ENCODE assay signal across 8 cellular contexts in the genomic region with DNA sequence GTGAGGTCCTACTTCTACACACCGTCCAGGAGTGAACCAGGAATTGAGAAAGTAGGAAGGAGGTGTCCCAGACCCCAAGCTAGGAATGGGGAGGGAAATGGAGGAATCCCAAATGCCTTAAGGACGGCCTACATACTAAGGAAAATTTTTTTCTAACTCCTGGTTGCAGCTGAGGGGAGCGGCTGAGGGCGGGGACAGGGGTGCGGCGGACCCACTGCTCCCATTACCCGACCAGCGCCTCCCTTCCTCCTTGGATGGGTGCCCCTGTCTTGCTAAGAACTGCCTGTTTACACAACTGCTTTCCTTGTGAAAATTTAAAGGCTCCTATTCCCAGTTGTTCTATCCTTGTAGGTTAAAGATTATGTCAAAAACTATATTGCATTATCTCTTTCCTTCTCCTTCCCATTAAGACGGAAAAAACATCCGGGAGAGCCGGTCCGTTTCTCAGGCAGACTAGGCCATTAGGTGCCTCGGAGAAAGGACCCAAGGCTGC. TPM values are rescaled to one million over a fixed set of nuclear protein-coding genes. Genes with fewer than 3 reads are reported as not detected.
A peak's percentile ranks its signal among the peaks of the same experiment; 100 is the strongest.
DNase-seq lines count a peak whose midpoint lies in the region; ATAC-seq and TF ChIP-seq lines count a peak whose summit lies in the region.

No MANE protein-coding gene starts in this region.

- H3K4me1 Mint-ChIP-seq in activated CD4-positive, alpha-beta T cell treated with anti-CD3 and anti-CD28 coated beads, Interleukin-2, amount 10 ng/mL, durations not matched to agents 7 days and 5 days, result peaks cover 58% of the 10 kb centered on the region

- H3K4me1 ChIP-seq in neuron (ENCODE audit: insufficient read depth, low read length), result peaks cover 21% of the 10 kb centered on the region

- no peak for DNase-seq in activated CD4-positive, alpha-beta T cell treated with anti-CD3 and anti-CD28 coated beads, Interleukin-2, amount 10 ng/mL, durations not matched to agents 7 days and 5 days
- DNase-seq in activated CD4-positive, alpha-beta T cell treated with anti-CD3 and anti-CD28 coated beads, Interleukin-2, amount 50 U/mL, for 4 hours, result no peak
- DNase-seq in Kasumi-1 (lab: John Stamatoyannopoulos, UW), result peak; percentile 87 to 93
- peak; percentile 19 for DNase-seq in activated T-helper 1 cell treated with Interleukin-2 at 50 U/mL for 16 hours (ENCODE audit: low read depth)
- peak; percentile 80 to 93 for DNase-seq in foreskin fibroblast

- H3K9me3 ChIP-seq in neuron (ENCODE audit: low read length), result no peaks in the 10 kb centered on the region

- peak overlapping the region; percentile 86 for H3K4me3 Mint-ChIP-seq in activated CD4-positive, alpha-beta T cell treated with anti-CD3 and anti-CD28 coated beads, Interleukin-2, amount 10 ng/mL, durations not matched to agents 7 days and 5 days

- no peaks in the 10 kb centered on the region for H3K27me3 Mint-ChIP-seq in activated CD4-positive, alpha-beta T cell treated with anti-CD3 and anti-CD28 coated beads, Interleukin-2, amount 10 ng/mL, durations not matched to agents 7 days and 5 days

- ATAC-seq in HG02642 (IDR thresholded peaks at IDR 0.05; ENCODE audit: poor library complexity, unreplicated experiment), result no peak
- no peak for ATAC-seq in HG03139 (IDR thresholded peaks at IDR 0.05; ENCODE audit: unreplicated experiment)

- peak overlapping the region; percentile 21 for H2AFZ ChIP-seq in neuron (ENCODE audit: low read depth, low read length)

- H3K36me3 Mint-ChIP-seq in activated CD4-positive, alpha-beta T cell treated with anti-CD3 and anti-CD28 coated beads, Interleukin-2, amount 10 ng/mL, durations not matched to agents 7 days and 5 days (ENCODE audit: low read depth), result peaks cover 12% of the 10 kb centered on the region

- H3K9me3 Mint-ChIP-seq in activated CD4-positive, alpha-beta T cell treated with anti-CD3 and anti-CD28 coated beads, Interleukin-2, amount 10 ng/mL, durations not matched to agents 7 days and 5 days, result no peaks in the 10 kb centered on the region

- POLR2A ChIA-PET in activated CD4-positive, alpha-beta T cell treated with anti-CD3 and anti-CD28 coated beads, Interleukin-2, amount 10 ng/mL, durations not matched to agents 7 days and 5 days (lab: Charles Lee), result interaction anchor here (0.6 to 2.4 kb wide), 4 partner anchors 28 to 257 kb away, joined by 3 to 9 read pairs (median 3); partner anchors contain the start of genes CLIC1 and GPANK1

- CTCF ChIA-PET in activated CD4-positive, alpha-beta T cell treated with anti-CD3 and anti-CD28 coated beads, Interleukin-2, amount 10 ng/mL, durations not matched to agents 7 days and 5 days (lab: Charles Lee), result interaction anchor here (0.8 to 1.2 kb wide), 4 partner anchors 12 to 281 kb away, joined by 3 read pairs; partner anchors contain the start of genes ATP6V1G2, HSPA1L and NEU1

- H3K36me3 ChIP-seq in neuron (ENCODE audit: insufficient read depth, low read length), result no peaks in the 10 kb centered on the region

- H3K4me3 ChIP-seq in foreskin fibroblast (ENCODE audit: low read depth in 1 of 2, low read length in 2 of 2) (peak overlapping the region; percentile 82), neuron (ENCODE audit: low read length) (peak overlapping the region; percentile 52)

- H3K27ac Mint-ChIP-seq in activated CD4-positive, alpha-beta T cell treated with anti-CD3 and anti-CD28 coated beads, Interleukin-2, amount 10 ng/mL, durations not matched to agents 7 days and 5 days, result peak overlapping the region; percentile 96

- TF ChIP-seq CTCF in foreskin fibroblast (IDR thresholded peaks at IDR 0.05; ENCODE audit: low read depth, low read length), result no peak

- no peaks in the 10 kb centered on the region for H3K27me3 ChIP-seq in neuron (ENCODE audit: insufficient read depth, low read length)

RNA-seq across cellular contexts. Expression of gene HSPA1B, which starts 0.7 kb away (rescaled TPM):
- 10 to 100 TPM; 44.0 to 47.2 TPM for total RNA-seq in activated CD4-positive, alpha-beta T cell treated with anti-CD3 and anti-CD28 coated beads, Interleukin-2, amount 10 ng/mL, durations not matched to agents 7 days and 5 days

RNA-seq across cellular contexts. Expression of gene HSPA1A, which starts 11.5 kb away (rescaled TPM):
- 10 to 100 TPM; 89.8 to 92.7 TPM for total RNA-seq in activated CD4-positive, alpha-beta T cell treated with anti-CD3 and anti-CD28 coated beads, Interleukin-2, amount 10 ng/mL, durations not matched to agents 7 days and 5 days

RNA-seq across cellular contexts. Expression of gene HSPA1L, which starts 11.8 kb away (rescaled TPM):
- 1 to 10 TPM; 3.3 to 3.5 TPM for total RNA-seq in activated CD4-positive, alpha-beta T cell treated with anti-CD3 and anti-CD28 coated beads, Interleukin-2, amount 10 ng/mL, durations not matched to agents 7 days and 5 days

RNA-seq across cellular contexts. Expression of gene LSM2, which starts 20.1 kb away (rescaled TPM):
- 100 to 1,000 TPM; 103 to 109 TPM for total RNA-seq in activated CD4-positive, alpha-beta T cell treated with anti-CD3 and anti-CD28 coated beads, Interleukin-2, amount 10 ng/mL, durations not matched to agents 7 days and 5 days

RNA-seq across cellular contexts. Expression of gene VARS1, which starts 31.3 kb away (rescaled TPM):
- total RNA-seq in activated CD4-positive, alpha-beta T cell treated with anti-CD3 and anti-CD28 coated beads, Interleukin-2, amount 10 ng/mL, durations not matched to agents 7 days and 5 days, result 100 to 1,000 TPM in 1 of 2 experiments, 10 to 100 TPM in 1; 85.0 to 100 TPM

Comparison
In these comparisons a context has a peak if more than half of its experiments do, and no peak if none do; other contexts are left out.
1. DNase-seq: peak in Kasumi-1 (2 of 2), activated T-helper 1 cell treated with Interleukin-2 at 50 U/mL for 16 hours (single experiment) and foreskin fibroblast (2 of 2); none in activated CD4-positive, alpha-beta T cell treated with anti-CD3 and anti-CD28 coated beads, Interleukin-2, amount 10 ng/mL, durations not matched to agents 7 days and 5 days (single experiment) and activated CD4-positive, alpha-beta T cell treated with anti-CD3 and anti-CD28 coated beads, Interleukin-2, amount 50 U/mL, for 4 hours (0 of 2).